Comparison of ENCODE assay signal across 1 cellular context in the genomic region with DNA sequence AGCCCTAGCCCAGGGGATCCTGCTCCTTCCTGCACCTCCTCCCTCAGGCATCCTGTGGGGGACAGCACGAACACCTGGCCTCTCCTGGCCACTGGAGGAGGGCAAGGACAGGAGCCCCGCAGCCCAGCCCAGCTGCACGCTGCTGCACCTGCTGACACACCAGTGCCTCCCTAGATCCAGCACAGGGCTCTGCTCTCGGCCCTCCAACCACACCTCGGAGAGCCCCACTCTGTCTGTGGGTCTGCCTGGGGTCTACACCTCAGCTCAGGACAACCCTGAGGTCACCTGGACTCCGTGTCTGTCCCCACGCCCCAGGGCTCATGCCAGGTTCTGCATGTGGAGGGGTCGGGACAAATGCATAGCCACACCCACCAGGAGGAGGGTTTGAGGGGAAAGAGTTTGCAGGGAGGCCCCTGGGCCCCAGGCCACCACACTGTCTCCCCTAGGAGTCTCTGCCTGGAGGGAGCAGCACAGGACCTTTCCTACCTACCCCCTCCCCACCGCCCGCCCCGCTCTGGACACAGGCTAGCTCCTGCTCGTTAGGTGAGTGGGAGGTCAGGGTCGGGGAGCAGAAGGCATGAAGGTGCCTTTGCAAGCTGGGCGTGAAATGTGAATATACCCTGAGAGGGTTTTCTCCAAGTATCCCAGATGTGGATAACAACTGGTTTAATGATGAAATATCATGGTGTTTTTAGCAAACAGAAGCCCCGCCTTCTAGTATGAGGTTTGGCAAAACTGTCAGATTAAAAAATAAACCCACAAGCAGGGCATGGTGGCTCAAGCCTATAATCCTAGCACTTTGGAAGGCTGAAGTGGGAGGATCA.
TF ChIP-seq lines count a peak whose summit lies in the region.

No MANE protein-coding gene starts in this region.

TF ChIP-seq in WTC11, 78 proteins besides CTCF, POLR2A, EP300 and RAD21 (continued from another document):
- TF ChIP-seq, protein P1, sequence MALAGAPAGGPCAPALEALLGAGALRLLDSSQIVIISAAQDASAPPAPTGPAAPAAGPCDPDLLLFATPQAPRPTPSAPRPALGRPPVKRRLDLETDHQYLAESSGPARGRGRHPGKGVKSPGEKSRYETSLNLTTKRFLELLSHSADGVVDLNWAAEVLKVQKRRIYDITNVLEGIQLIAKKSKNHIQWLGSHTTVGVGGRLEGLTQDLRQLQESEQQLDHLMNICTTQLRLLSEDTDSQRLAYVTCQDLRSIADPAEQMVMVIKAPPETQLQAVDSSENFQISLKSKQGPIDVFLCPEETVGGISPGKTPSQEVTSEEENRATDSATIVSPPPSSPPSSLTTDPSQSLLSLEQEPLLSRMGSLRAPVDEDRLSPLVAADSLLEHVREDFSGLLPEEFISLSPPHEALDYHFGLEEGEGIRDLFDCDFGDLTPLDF (CRISPR knock-in tag; IDR thresholded peaks at IDR 0.05), result no peak
TF ChIP-seq in WTC11: peak in this region for 3.
